In genomic region chr5:14960120-14960462, GRCh38 we compare ENCODE assay signal across 14 cellular contexts.
A peak's percentile ranks its signal among the peaks of the same experiment; 100 is the strongest.
DNase-seq lines count a peak whose midpoint lies in the region; TF ChIP-seq lines count a peak whose summit lies in the region.
"Had no signal": no experiment of that assay in that cellular context is flagged by ENCODE, and none has a peak within 500 bp of the region (broad histone marks: within the 10 kb centered on the region; RNA-seq: fewer than 3 reads in every experiment).

No MANE protein-coding gene starts in this region.

- H3K4me1 ChIP-seq in mammary epithelial cell (ENCODE audit: insufficient read depth, low read length) (peaks cover 19% of the 10 kb centered on the region), esophagus squamous epithelium (peaks cover 0 to 18% (median 0%) of the 10 kb centered on the region in 3 donors)
- H3K4me1 ChIP-seq: Caco-2 had no signal

- dilution Hi-C loops in mammary epithelial cell (cut with HindIII; ENCODE audit: low sequenced_read_pairs): no loop called here

- H3K9me3 ChIP-seq in mammary epithelial cell (replicated peaks; ENCODE audit: insufficient read depth, low read length): no peaks in the 10 kb centered on the region
- no peaks in the 10 kb centered on the region for H3K9me3 ChIP-seq in esophagus squamous epithelium
- H3K9me3 ChIP-seq: BLaER1, Caco-2 had no signal

- CTCF ChIA-PET in MCF 10A (lab: Yijun Ruan, JAX): interaction anchor here (0.6 to 4.2 kb wide), 7 partner anchors 11 to 832 kb away, joined by 3 to 18 read pairs (median 3); no protein-coding TSS in a partner anchor
- CTCF ChIA-PET in mammary epithelial cell (lab: Charles Lee; ENCODE audit: low non-redundant PET): interaction anchor here (0.6 kb wide), 1 partner anchor 279 kb away, joined by 4 read pairs; no protein-coding TSS in a partner anchor

- no peak overlapping the region for H3K9ac ChIP-seq in mammary epithelial cell (ENCODE audit: insufficient read depth, low read length)
- H3K9ac ChIP-seq: BLaER1, GM23248 had no signal

- DNase-seq in MCF 10A (ENCODE audit: unreplicated experiment) (no peak), mammary epithelial cell (no peak), esophagus squamous epithelium (lab: John Stamatoyannopoulos, UW) (no peak), NCI-H2107 (lab: John Stamatoyannopoulos, UW) (no peak), cortex of kidney (lab: John Stamatoyannopoulos, UW) (no peak)
- no peak for DNase-seq in activated T-helper 2 cell treated with anti-CD3 and anti-CD28 coated beads, Interferon-gamma antibody, Interleukin-2, Interleukin-4, amounts not matched to agents 10 μg/mL and 5 μg/mL and 100 μg/mL, durations not matched to agents 14 hours and 24 hours and 36 hours (ENCODE audit: low spot score)
- DNase-seq: AML-193; CD8-positive, alpha-beta memory T cell; GF-D8; GM23248 had no signal

- no peak overlapping the region for H2AFZ ChIP-seq in mammary epithelial cell (ENCODE audit: low read depth, low read length)
- H2AFZ ChIP-seq: GM23248 had no signal

- no peak overlapping the region for H3K4me3 Mint-ChIP-seq in MCF 10A (ENCODE audit: unreplicated experiment)
- H3K4me3 Mint-ChIP-seq in activated T-helper 2 cell treated with anti-CD3 and anti-CD28 coated beads, Interferon-gamma antibody, Interleukin-2, Interleukin-4, amounts not matched to agents 10 μg/mL and 5 μg/mL and 100 μg/mL, durations not matched to agents 14 hours and 24 hours and 36 hours (ENCODE audit: low read depth): no peak overlapping the region
- H3K4me3 Mint-ChIP-seq: CD8-positive, alpha-beta memory T cell had no signal

- intact Hi-C loops in MCF 10A (cut with micrococcal nuclease): no loop called here
- intact Hi-C loops in mammary epithelial cell (cut with micrococcal nuclease): no loop called here
- intact Hi-C loops in esophagus squamous epithelium (cut with DNase I): no loop called here
- intact Hi-C loops in activated T-helper 2 cell treated with anti-CD3 and anti-CD28 coated beads, Interferon-gamma antibody, Interleukin-2, Interleukin-4, amounts not matched to agents 10 μg/mL and 5 μg/mL and 100 μg/mL, durations not matched to agents 14 hours and 24 hours and 36 hours (cut with micrococcal nuclease): no loop called here

- H3K27ac Mint-ChIP-seq in MCF 10A (ENCODE audit: low read depth, unreplicated experiment): peak overlapping the region; percentile 79
- H3K27ac Mint-ChIP-seq in activated T-helper 2 cell treated with anti-CD3 and anti-CD28 coated beads, Interferon-gamma antibody, Interleukin-2, Interleukin-4, amounts not matched to agents 10 μg/mL and 5 μg/mL and 100 μg/mL, durations not matched to agents 14 hours and 24 hours and 36 hours: no peak overlapping the region

- no peak overlapping the region for H3K4me2 ChIP-seq in mammary epithelial cell (ENCODE audit: insufficient read depth, low read depth, low read length)
- H3K4me2 ChIP-seq: BLaER1 had no signal

- H3K36me3 Mint-ChIP-seq in MCF 10A (ENCODE audit: insufficient read depth, unreplicated experiment): no peaks in the 10 kb centered on the region
- H3K36me3 Mint-ChIP-seq in activated T-helper 2 cell treated with anti-CD3 and anti-CD28 coated beads, Interferon-gamma antibody, Interleukin-2, Interleukin-4, amounts not matched to agents 10 μg/mL and 5 μg/mL and 100 μg/mL, durations not matched to agents 14 hours and 24 hours and 36 hours (ENCODE audit: low read depth): no peaks in the 10 kb centered on the region
- H3K36me3 Mint-ChIP-seq: CD8-positive, alpha-beta memory T cell had no signal

- no peaks in the 10 kb centered on the region for H3K79me2 ChIP-seq in mammary epithelial cell (ENCODE audit: insufficient read depth, low read length)

- H3K27ac ChIP-seq in mammary epithelial cell (ENCODE audit: insufficient read depth, low read depth, low read length) (no peak overlapping the region), esophagus squamous epithelium (peak overlapping the region in 3 of 4 donors; percentile 6 to 42 (median 17)), skin epidermis (peak overlapping the region in 12 of 21 experiments; percentile 6 to 76 (median 58))
- H3K27ac ChIP-seq: 22Rv1, BLaER1, GM23248 had no signal

- no peaks in the 10 kb centered on the region for H3K9me3 Mint-ChIP-seq in MCF 10A (ENCODE audit: unreplicated experiment)
- H3K9me3 Mint-ChIP-seq in activated T-helper 2 cell treated with anti-CD3 and anti-CD28 coated beads, Interferon-gamma antibody, Interleukin-2, Interleukin-4, amounts not matched to agents 10 μg/mL and 5 μg/mL and 100 μg/mL, durations not matched to agents 14 hours and 24 hours and 36 hours: no peaks in the 10 kb centered on the region
- H3K9me3 Mint-ChIP-seq: CD8-positive, alpha-beta memory T cell had no signal

- BruUV-seq in MCF 10A (replicated peaks; lab: Mats Ljungman, UMichigan) (no TSS peak), mammary epithelial cell (replicated peaks; lab: Mats Ljungman, UMichigan) (no TSS peak)

- 98% methylated on average over 14 of the region's 17 CpGs for WGBS in mammary epithelial cell (ENCODE audit: low coverage, missing lambda C conversion rate)
- 93% methylated on average over 5 of the region's 17 CpGs; no CpG with 5 or more reads in 1 of the 2 donors for WGBS in esophagus squamous epithelium, 2 donors

- no peaks in the 10 kb centered on the region for H4K20me1 ChIP-seq in mammary epithelial cell (ENCODE audit: insufficient read depth, low read length)
- H4K20me1 ChIP-seq: BLaER1 had no signal

- H3K4me3 ChIP-seq in mammary epithelial cell (replicated peaks in 1 of 3; ENCODE audit: insufficient read depth in 1 of 3, low read depth in 2 of 3, low read length in 3 of 3) (no peak overlapping the region), esophagus squamous epithelium (no peak overlapping the region), skin epidermis (no peak overlapping the region)
- H3K4me3 ChIP-seq: BLaER1, GM23248 had no signal

- H3K27me3 ChIP-seq in mammary epithelial cell (ENCODE audit: insufficient read depth, low read length) (no peaks in the 10 kb centered on the region), esophagus squamous epithelium (no peaks in the 10 kb centered on the region)
- H3K27me3 ChIP-seq: BLaER1 had no signal

- no peak for TF ChIP-seq POLR2A in esophagus squamous epithelium (IDR thresholded peaks at IDR 0.05)

- H3K36me3 ChIP-seq in mammary epithelial cell (ENCODE audit: insufficient read depth, low read length) (no peaks in the 10 kb centered on the region), esophagus squamous epithelium (no peaks in the 10 kb centered on the region)
- H3K36me3 ChIP-seq: BLaER1 had no signal

- POLR2A ChIA-PET in MCF 10A (lab: Yijun Ruan, JAX): interaction anchor here (0.6 to 1.5 kb wide), 2 partner anchors 11 to 49 kb away, joined by 3 read pairs; no protein-coding TSS in a partner anchor

- peaks cover 19% of the 10 kb centered on the region for H3K4me1 Mint-ChIP-seq in MCF 10A (ENCODE audit: insufficient read depth, unreplicated experiment)
- H3K4me1 Mint-ChIP-seq in activated T-helper 2 cell treated with anti-CD3 and anti-CD28 coated beads, Interferon-gamma antibody, Interleukin-2, Interleukin-4, amounts not matched to agents 10 μg/mL and 5 μg/mL and 100 μg/mL, durations not matched to agents 14 hours and 24 hours and 36 hours (ENCODE audit: low read depth): peaks cover 5% of the 10 kb centered on the region
- H3K4me1 Mint-ChIP-seq: CD8-positive, alpha-beta memory T cell had no signal

- in situ Hi-C loops in mammary epithelial cell (cut with MboI; ENCODE audit: low sequenced_read_pairs in 2 of 2): no loop called here

- TF ChIP-seq CTCF in MCF 10A (IDR thresholded peaks at IDR 0.05; ENCODE audit: unreplicated experiment): no peak
- no peak for TF ChIP-seq CTCF in mammary epithelial cell (conservative IDR thresholded peaks at IDR 0.05 in 1 of 2, IDR thresholded peaks at IDR 0.05 in 1 of 2; ENCODE audit: extremely low read depth in 1 of 2, insufficient read depth in 1 of 2, low read depth in 1 of 2, low read length in 2 of 2)
- no peak for TF ChIP-seq CTCF in esophagus squamous epithelium (IDR thresholded peaks at IDR 0.05)

- no peaks in the 10 kb centered on the region for H3K27me3 Mint-ChIP-seq in MCF 10A (ENCODE audit: insufficient read depth, unreplicated experiment)
- H3K27me3 Mint-ChIP-seq in activated T-helper 2 cell treated with anti-CD3 and anti-CD28 coated beads, Interferon-gamma antibody, Interleukin-2, Interleukin-4, amounts not matched to agents 10 μg/mL and 5 μg/mL and 100 μg/mL, durations not matched to agents 14 hours and 24 hours and 36 hours (ENCODE audit: low read depth): peaks cover 2% of the 10 kb centered on the region
